Comparison of ENCODE assay signal across 9 cellular contexts in genomic region chr12:57242691-57243454, GRCh38. TPM values are rescaled to one million over a fixed set of nuclear protein-coding genes. Genes with fewer than 3 reads are reported as not detected.
DNase-seq lines count a peak whose midpoint lies in the region; ATAC-seq and TF ChIP-seq lines count a peak whose summit lies in the region.
"Had no signal": no experiment of that assay in that cellular context is flagged by ENCODE, and none has a peak within 500 bp of the region (broad histone marks: within the 10 kb centered on the region; RNA-seq: fewer than 3 reads in every experiment).

No MANE protein-coding gene starts in this region.

- intact Hi-C loops in natural killer cell (cut with micrococcal nuclease): loop anchor here (1.0 kb wide), 2 partner anchors 30 to 119 kb away; no protein-coding TSS in a partner anchor
- intact Hi-C loops in uterus (cut with DNase I; ENCODE audit: low total_unique reads): no loop called here

- no peak overlapping the region for H3K27ac ChIP-seq in uterus

- no peak for TF ChIP-seq POLR2A in uterus (IDR thresholded peaks at IDR 0.05)

- H3K27ac Mint-ChIP-seq in endothelial cell (ENCODE audit: unreplicated experiment) (no peak overlapping the region), natural killer cell (peak overlapping the region in 1 of 2 donors; percentile 65)

- DNase-seq in NCI-H524 (lab: John Stamatoyannopoulos, UW) (peak; percentile 91 to 92), endothelial cell (ENCODE audit: low spot score) (peak; percentile 89), natural killer cell (peak; percentile 56), uterus (no peak)
- DNase-seq in activated CD8-positive, alpha-beta memory T cell treated with anti-CD3 and anti-CD28 coated beads for 24 hours: peak; percentile 88

- TF ChIP-seq CTCF in GM12873 (IDR thresholded peaks at IDR 0.05; ENCODE audit: insufficient read depth, low read depth, low read length, missing control alignments): peak; percentile 82
- peak; percentile 76 for TF ChIP-seq CTCF in endothelial cell (IDR thresholded peaks at IDR 0.05; ENCODE audit: unreplicated experiment)
- peak; percentile 40 for TF ChIP-seq CTCF in natural killer cell (IDR thresholded peaks at IDR 0.05)
- peak; percentile 23 to 56 (median 33) for TF ChIP-seq CTCF in uterus (IDR thresholded peaks at IDR 0.05)

- ATAC-seq in HG03045 (IDR thresholded peaks at IDR 0.05; ENCODE audit: unreplicated experiment) (peak; percentile 35), natural killer cell (no peak), HG03095 (IDR thresholded peaks at IDR 0.05; ENCODE audit: unreplicated experiment) (no peak)

- H3K4me3 ChIP-seq in uterus: peak overlapping the region in 1 of 2 donors; percentile 7

- H3K9me3 ChIP-seq in uterus: no peaks in the 10 kb centered on the region

- peaks cover 0 to 27% of the 10 kb centered on the region in 2 donors for H3K4me1 ChIP-seq in uterus

- H3K4me1 Mint-ChIP-seq in endothelial cell (ENCODE audit: unreplicated experiment) (peaks cover 19% of the 10 kb centered on the region), natural killer cell (peaks cover 40 to 67% of the 10 kb centered on the region in 2 donors)

- H3K36me3 Mint-ChIP-seq in endothelial cell (ENCODE audit: low read depth, unreplicated experiment): peaks cover 11% of the 10 kb centered on the region
- H3K36me3 Mint-ChIP-seq in natural killer cell: no peaks in the 10 kb centered on the region

- no peaks in the 10 kb centered on the region for H3K9me3 Mint-ChIP-seq in endothelial cell (ENCODE audit: unreplicated experiment)
- no peaks in the 10 kb centered on the region for H3K9me3 Mint-ChIP-seq in natural killer cell

- H3K27me3 ChIP-seq in uterus: peaks cover 36 to 37% of the 10 kb centered on the region in 2 donors

- H3K4me3 Mint-ChIP-seq in endothelial cell (ENCODE audit: unreplicated experiment) (peak overlapping the region; percentile 73), natural killer cell (peak overlapping the region; percentile 72)

- peaks cover 34% of the 10 kb centered on the region for H3K27me3 Mint-ChIP-seq in endothelial cell (ENCODE audit: unreplicated experiment)
- peaks cover 49 to 53% of the 10 kb centered on the region in 2 donors for H3K27me3 Mint-ChIP-seq in natural killer cell (ENCODE audit: low read depth in 2 of 2)

- H3K36me3 ChIP-seq in uterus: no peaks in the 10 kb centered on the region

RNA-seq across cellular contexts. Expression of gene STAC3, which starts 8.1 kb away (rescaled TPM):
- 3.3 TPM for total RNA-seq in endothelial cell (ENCODE audit: unreplicated experiment)
- total RNA-seq in natural killer cell: 1 to 10 TPM; 2.4 to 4.1 (median 3.8) TPM
- total RNA-seq in uterus: 1 to 10 TPM in 2 of 4 donors, not detected in 2; 1.0 to 2.8 TPM

RNA-seq across cellular contexts. Expression of gene SHMT2, which starts 13.4 kb away (rescaled TPM):
- total RNA-seq in endothelial cell (ENCODE audit: unreplicated experiment) (63.3 TPM), natural killer cell (10 to 100 TPM; 28.6 to 39.3 (median 34.9) TPM), uterus (100 to 1,000 TPM in 1 of 4 donors, 10 to 100 TPM in 3; 12.4 to 128 (median 35.3) TPM)

RNA-seq across cellular contexts. Expression of gene NXPH4, which starts 26.3 kb away (rescaled TPM):
- total RNA-seq in endothelial cell (ENCODE audit: unreplicated experiment) (not detected), natural killer cell (under 1 TPM in 1 of 3 donors, not detected in 2; 0.82 TPM), uterus (1 to 10 TPM in 1 of 4 donors, not detected in 3; 6.3 TPM)
- total RNA-seq: mononuclear cell had no signal

Comparison
In these comparisons a context has a peak if more than half of its experiments do, and no peak if none do; other contexts are left out.
1. DNase-seq: peak in NCI-H524 (2 of 2), activated CD8-positive, alpha-beta memory T cell treated with anti-CD3 and anti-CD28 coated beads for 24 hours (single experiment), endothelial cell (single experiment) and natural killer cell (single experiment); none in uterus (0 of 2).
2. Peak in every context shown above with its lines, with median percentiles within 50 percentile points of each other: CTCF ChIP-seq.